ENCODE assay signal across 22 cellular contexts in genomic region chr13:54133721-54134120, GRCh38.
DNase-seq lines count a peak whose midpoint lies in the region; ATAC-seq and TF ChIP-seq lines count a peak whose summit lies in the region.
"Had no signal": no experiment of that assay in that cellular context is flagged by ENCODE, and none has a peak within 500 bp of the region (broad histone marks: within the 10 kb centered on the region; RNA-seq: fewer than 3 reads in every experiment).

No MANE protein-coding gene starts in this region.

- no peak overlapping the region for H3K9ac ChIP-seq in HUES6 (ENCODE audit: low read length)
- H3K9ac ChIP-seq in mesendoderm (ENCODE audit: low read length), result no peak overlapping the region
- H3K9ac ChIP-seq: BLaER1 had no signal

- TF ChIP-seq CTCF in GM23338 (conservative IDR thresholded peaks at IDR 0.05; ENCODE audit: low read depth in 2 of 2) (no peak), WTC11 (IDR thresholded peaks at IDR 0.05) (no peak), gastroesophageal sphincter (IDR thresholded peaks at IDR 0.05) (no peak)

- WGBS in mesendoderm (ENCODE audit: extremely low coverage, insufficient coverage, low lambda C conversion rate), result no CpG with 5 or more reads among the region's 6 CpGs
- 69 to 74% methylated on average over 6 of the region's 6 CpGs for WGBS in gastroesophageal sphincter (ENCODE audit: low coverage in 1 of 2), 2 donors

- H3K4me1 ChIP-seq in GM23338 (ENCODE audit: insufficient read depth) (peaks cover 26% of the 10 kb centered on the region), HUES6 (ENCODE audit: control insufficient read depth, insufficient read depth, low read length) (peaks cover 41% of the 10 kb centered on the region), mesendoderm (ENCODE audit: control insufficient read depth, low read depth, low read length) (peaks cover 2% of the 10 kb centered on the region), gastroesophageal sphincter (no peaks in the 10 kb centered on the region)
- H3K4me1 ChIP-seq: BLaER1, Caco-2 had no signal

- POLR2A ChIA-PET in WTC11 (lab: Charles Lee), result no interaction called here

- 0 out of 2 replicates have a peak overlapping the region, but pooled peaks have one; percentile 6 for H3K4me3 ChIP-seq in GM23338
- no peak overlapping the region; the same call in 1 of the 2 replicates for H3K4me3 ChIP-seq in HUES6 (ENCODE audit: low read depth, low read length)
- no peak overlapping the region for H3K4me3 ChIP-seq in mesendoderm (ENCODE audit: low read length)
- no peak overlapping the region for H3K4me3 ChIP-seq in gastroesophageal sphincter
- H3K4me3 ChIP-seq: BLaER1 had no signal

- H2BK15ac ChIP-seq in mesendoderm (replicated peaks; ENCODE audit: low read depth), result peak overlapping the region; percentile 41

- H3K9me3 ChIP-seq in HUES6 (ENCODE audit: control insufficient read depth, insufficient read depth, low read depth, low read length) (no peaks in the 10 kb centered on the region), gastroesophageal sphincter (no peaks in the 10 kb centered on the region)
- H3K9me3 ChIP-seq: BLaER1, Caco-2 had no signal

- peak overlapping the region; percentile 97 for H2BK5ac ChIP-seq in mesendoderm (ENCODE audit: low read length)

- CTCF ChIA-PET in WTC11 (lab: Charles Lee), result interaction anchor here (0.9 kb wide), 1 partner anchor 351 kb away, joined by 3 read pairs; no protein-coding TSS in a partner anchor

- DNase-seq in GM23338 (ENCODE audit: low spot score) (no peak), WTC11 (ENCODE audit: low spot score) (no peak), mesendoderm (no peak), posterior vena cava (ENCODE audit: low spot score) (no peak), hypothalamus (lab: John Stamatoyannopoulos, UW) (no peak)
- DNase-seq in activated naive CD8-positive, alpha-beta T cell treated with anti-CD3 and anti-CD28 coated beads, Interleukin-2, amount 50 U/mL, for 24 hours, result no peak
- DNase-seq: Caco-2; CD4-positive, CD25-positive, alpha-beta regulatory T cell; CD8-positive, alpha-beta T cell; DMS 273 treated with DMSO at 0.1 percent for 48 hours; DMS79; EL; GDM1; GOT3; H7; HFFc6 had no signal

- H4K20me1 ChIP-seq in GM23338 (replicated peaks; ENCODE audit: insufficient read depth), result no peaks in the 10 kb centered on the region
- H4K20me1 ChIP-seq: BLaER1 had no signal

- H3K79me2 ChIP-seq in GM23338 (replicated peaks; ENCODE audit: insufficient read depth) (no peaks in the 10 kb centered on the region), mesendoderm (ENCODE audit: control insufficient read depth, insufficient read depth, low read length) (no peaks in the 10 kb centered on the region)

- H3K79me1 ChIP-seq in mesendoderm (ENCODE audit: low read length), result no peaks in the 10 kb centered on the region

- no peak overlapping the region for H2AFZ ChIP-seq in GM23338

- H3K27me3 ChIP-seq in GM23338 (ENCODE audit: insufficient read depth) (no peaks in the 10 kb centered on the region), HUES6 (ENCODE audit: control insufficient read depth, insufficient read depth, low read length) (no peaks in the 10 kb centered on the region), mesendoderm (ENCODE audit: insufficient read depth, low read length, poor library complexity) (no peaks in the 10 kb centered on the region), gastroesophageal sphincter (no peaks in the 10 kb centered on the region)
- H3K27me3 ChIP-seq: BLaER1 had no signal

- H3K27me3 Mint-ChIP-seq in GM23338 (ENCODE audit: insufficient read depth, low read depth, poor library complexity) (peaks cover 11% of the 10 kb centered on the region), WTC11 (ENCODE audit: low read depth) (peaks cover 10% of the 10 kb centered on the region; the same call in 1 of the 2 replicates)
- H3K27me3 Mint-ChIP-seq in activated naive CD8-positive, alpha-beta T cell treated with anti-CD3 and anti-CD28 coated beads, Interleukin-2, amount 50 U/mL, for 24 hours, result no peaks in the 10 kb centered on the region
- H3K27me3 Mint-ChIP-seq: B cell; CD4-positive, CD25-positive, alpha-beta regulatory T cell had no signal

- H4K8ac ChIP-seq in mesendoderm (ENCODE audit: low read depth, low read length), result no peak overlapping the region

- H3K23ac ChIP-seq in mesendoderm (ENCODE audit: low read length), result no peak overlapping the region

- H3K27ac Mint-ChIP-seq in GM23338, result peak overlapping the region; percentile 22; the same call in 1 of the 2 replicates
- H3K27ac Mint-ChIP-seq in WTC11, result peak overlapping the region; percentile 38
- H3K27ac Mint-ChIP-seq in activated naive CD8-positive, alpha-beta T cell treated with anti-CD3 and anti-CD28 coated beads, Interleukin-2, amount 50 U/mL, for 24 hours, result no peak overlapping the region
- H3K27ac Mint-ChIP-seq: B cell; CD4-positive, CD25-positive, alpha-beta regulatory T cell; CD8-positive, alpha-beta T cell; HFFc6 had no signal

- H3K4me2 ChIP-seq in GM23338, result peak overlapping the region; percentile 7; the same call in 1 of the 2 replicates
- H3K4me2 ChIP-seq in mesendoderm (ENCODE audit: low read length), result no peak overlapping the region
- H3K4me2 ChIP-seq: BLaER1 had no signal

- no peak for ATAC-seq in GM23338
- ATAC-seq in WTC11, result no peak
- ATAC-seq in gastroesophageal sphincter, result no peak
- ATAC-seq in activated naive CD8-positive, alpha-beta T cell treated with anti-CD3 and anti-CD28 coated beads, Interleukin-2, amount 50 U/mL, for 24 hours, result no peak
- ATAC-seq: CD8-positive, alpha-beta T cell had no signal

- no peaks in the 10 kb centered on the region for H3F3A ChIP-seq in GM23338 (replicated peaks; ENCODE audit: low read depth)

- peak overlapping the region; percentile 51 for H3K18ac ChIP-seq in mesendoderm (ENCODE audit: low read length)

- H3K27ac ChIP-seq in GM23338 (ENCODE audit: low read depth), result peak overlapping the region; percentile 2; the same call in 1 of the 2 replicates
- H3K27ac ChIP-seq in HUES6 (ENCODE audit: low read depth, low read length), result peak overlapping the region; percentile 82
- H3K27ac ChIP-seq in mesendoderm (ENCODE audit: low read depth, low read length), result no peak overlapping the region
- H3K27ac ChIP-seq in gastroesophageal sphincter, result no peak overlapping the region
- H3K27ac ChIP-seq: 22Rv1, BLaER1, C4-2B had no signal

- H3K36me3 ChIP-seq in GM23338 (ENCODE audit: insufficient read depth) (no peaks in the 10 kb centered on the region), HUES6 (ENCODE audit: control insufficient read depth, insufficient read depth, low read length) (peaks cover 25% of the 10 kb centered on the region; the same call in 1 of the 2 replicates), mesendoderm (ENCODE audit: control insufficient read depth, insufficient read depth, low read length) (no peaks in the 10 kb centered on the region), gastroesophageal sphincter (no peaks in the 10 kb centered on the region)
- H3K36me3 ChIP-seq: BLaER1 had no signal

- H3K36me3 Mint-ChIP-seq in GM23338 (ENCODE audit: low read depth) (peaks cover 37% of the 10 kb centered on the region), WTC11 (peaks cover 40% of the 10 kb centered on the region)
- no peaks in the 10 kb centered on the region for H3K36me3 Mint-ChIP-seq in activated naive CD8-positive, alpha-beta T cell treated with anti-CD3 and anti-CD28 coated beads, Interleukin-2, amount 50 U/mL, for 24 hours (ENCODE audit: low read depth)
- H3K36me3 Mint-ChIP-seq: CD4-positive, CD25-positive, alpha-beta regulatory T cell; CD8-positive, alpha-beta T cell had no signal

- peak overlapping the region; percentile 54 for H2BK120ac ChIP-seq in mesendoderm (ENCODE audit: low read depth, low read length)

- no peak for TF ChIP-seq POLR2A in gastroesophageal sphincter (IDR thresholded peaks at IDR 0.05)

- no peak overlapping the region for H3K4me3 Mint-ChIP-seq in GM23338
- peak overlapping the region; percentile 9 for H3K4me3 Mint-ChIP-seq in WTC11
- no peak overlapping the region for H3K4me3 Mint-ChIP-seq in activated naive CD8-positive, alpha-beta T cell treated with anti-CD3 and anti-CD28 coated beads, Interleukin-2, amount 50 U/mL, for 24 hours
- H3K4me3 Mint-ChIP-seq: B cell; CD4-positive, CD25-positive, alpha-beta regulatory T cell; CD8-positive, alpha-beta T cell; HFFc6 had no signal

- intact Hi-C loops in posterior vena cava (cut with DNase I), result no loop called here

- H2AK5ac ChIP-seq in mesendoderm (ENCODE audit: low read length), result no peak overlapping the region

- H4K5ac ChIP-seq in mesendoderm (ENCODE audit: low read length), result no peak overlapping the region

- H3K56ac ChIP-seq in mesendoderm (ENCODE audit: low read length), result peak overlapping the region; percentile 46

- H3K9me2 ChIP-seq in GM23338 (ENCODE audit: insufficient read depth), result no peaks in the 10 kb centered on the region

- peaks cover 28% of the 10 kb centered on the region for H3K4me1 Mint-ChIP-seq in GM23338
- H3K4me1 Mint-ChIP-seq in WTC11, result peaks cover 63% of the 10 kb centered on the region
- no peaks in the 10 kb centered on the region for H3K4me1 Mint-ChIP-seq in activated naive CD8-positive, alpha-beta T cell treated with anti-CD3 and anti-CD28 coated beads, Interleukin-2, amount 50 U/mL, for 24 hours
- H3K4me1 Mint-ChIP-seq: B cell had no signal

- peaks cover 16% of the 10 kb centered on the region for H3K9me3 Mint-ChIP-seq in GM23338
- no peaks in the 10 kb centered on the region for H3K9me3 Mint-ChIP-seq in WTC11
- H3K9me3 Mint-ChIP-seq in activated naive CD8-positive, alpha-beta T cell treated with anti-CD3 and anti-CD28 coated beads, Interleukin-2, amount 50 U/mL, for 24 hours, result peaks cover 22% of the 10 kb centered on the region

- H3K4ac ChIP-seq in mesendoderm (ENCODE audit: low read depth, low read length), result peak overlapping the region; percentile 12

- no peak for TF ChIP-seq EP300 in gastroesophageal sphincter (IDR thresholded peaks at IDR 0.05)

TF ChIP-seq in GM23338, 12 proteins besides CTCF, POLR2A, EP300 and RAD21 (continues in another document):
- peak; percentile 81 for TF ChIP-seq NANOG (IDR thresholded peaks at IDR 0.05; ENCODE audit: borderline replicate concordance)

TF ChIP-seq in WTC11, 78 proteins besides CTCF, POLR2A, EP300 and RAD21 (continues in another document):
- TF ChIP-seq ZNF416 (CRISPR knock-in tag; IDR thresholded peaks at IDR 0.05), result no peak

Comparison
In these comparisons a context has a peak if more than half of its experiments do, and no peak if none do; other contexts are left out.
1. H3K27ac ChIP-seq: peak in GM23338 (single experiment) and HUES6 (single experiment); none in mesendoderm (single experiment) and gastroesophageal sphincter (0 of 4).